Comparison of ENCODE assay signal across 28 cellular contexts in the genomic region with DNA sequence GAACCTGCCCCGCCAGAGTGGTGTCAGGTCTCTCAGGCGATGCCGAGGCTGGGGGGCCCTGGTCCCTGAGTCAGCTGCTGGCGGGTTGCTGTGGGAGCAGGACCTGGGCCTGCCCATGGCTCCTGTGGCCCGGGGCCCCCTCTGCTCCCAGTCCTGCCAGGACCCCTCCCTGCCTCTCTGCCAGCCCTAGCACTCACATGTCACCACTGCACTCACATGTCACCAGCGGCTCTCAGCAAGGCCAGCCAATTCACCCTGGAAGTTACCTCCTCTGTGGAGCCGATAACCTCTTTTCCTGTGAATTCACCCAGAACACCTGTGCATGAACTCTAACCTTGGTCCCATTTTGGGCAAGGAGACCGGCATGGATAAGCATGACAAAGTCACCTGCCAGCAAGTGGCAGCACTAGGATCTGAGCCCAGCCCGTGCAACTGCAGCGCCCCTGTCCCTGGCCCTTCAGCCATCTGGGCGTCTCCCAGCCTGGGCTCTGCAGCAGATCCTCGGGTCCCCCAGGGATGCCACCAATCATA.
DNase-seq lines count a peak whose midpoint lies in the region; ATAC-seq, FAIRE-seq and TF ChIP-seq lines count a peak whose summit lies in the region.
"Had no signal": no experiment of that assay in that cellular context is flagged by ENCODE, and none has a peak within 500 bp of the region (broad histone marks: within the 10 kb centered on the region; RNA-seq: fewer than 3 reads in every experiment).

No MANE protein-coding gene starts in this region.

- no peaks in the 10 kb centered on the region for H3K9me3 ChIP-seq in WERI-Rb-1 (ENCODE audit: severe bottlenecking)
- no peaks in the 10 kb centered on the region for H3K9me3 ChIP-seq in right lobe of liver
- no peaks in the 10 kb centered on the region for H3K9me3 ChIP-seq in small intestine (ENCODE audit: control insufficient read depth, low read depth)
- H3K9me3 ChIP-seq in stomach, result no peaks in the 10 kb centered on the region
- H3K9me3 ChIP-seq: ovary, uterus had no signal

- H3K4me1 ChIP-seq in right lobe of liver, result no peaks in the 10 kb centered on the region
- no peaks in the 10 kb centered on the region for H3K4me1 ChIP-seq in small intestine (ENCODE audit: control insufficient read depth in 2 of 2, insufficient read depth in 1 of 2, low read depth in 1 of 2, low read length in 1 of 2)
- no peaks in the 10 kb centered on the region for H3K4me1 ChIP-seq in stomach
- H3K4me1 ChIP-seq: foreskin keratinocyte, uterus had no signal

- DNase-seq in cardiac septum (ENCODE audit: low spot score) (peak; percentile 55), left cardiac atrium (no peak), WERI-Rb-1 (peak; percentile 50), right lobe of liver (peak in 1 of 3 donors; percentile 55), small intestine (no peak), stomach (no peak)
- no peak for DNase-seq in stimulated activated CD4-positive, alpha-beta T cell treated with anti-CD3 and anti-CD28 coated beads, Interleukin-1b, Interleukin-23, amount 100 ng/mL, for 48 hours
- DNase-seq: activated CD4-positive, alpha-beta T cell treated with anti-CD3 and anti-CD28 coated beads for 4 hours; activated naive CD4-positive, alpha-beta T cell treated with anti-CD3 and anti-CD28 coated beads, Interleukin-2, amount 50 U/mL, for 16 hours; activated T-cell treated with anti-CD3 and anti-CD28 coated beads, Interleukin-2, amount 50 U/mL, for 48 hours; Calu3; effector CD4-positive, alpha-beta T cell; EL; erythroblast; foreskin keratinocyte; hippocampal formation; mammary epithelial cell; NCI-H1417 treated with DMSO at 0.1 percent for 48 hours; NCI-H774; OCI-M1; SHP77; T-helper 1 cell; uterus had no signal

- intact Hi-C loops in cardiac septum (cut with DNase I), result no loop called here
- intact Hi-C loops in left cardiac atrium (cut with DNase I), result no loop called here
- intact Hi-C loops in right lobe of liver (cut with DNase I), result no loop called here
- intact Hi-C loops in stomach (cut with DNase I; ENCODE audit: low total_unique reads), result no loop called here

- TF ChIP-seq POLR2A in right lobe of liver (IDR thresholded peaks at IDR 0.05) (no peak), stomach (IDR thresholded peaks at IDR 0.05) (no peak)

- ATAC-seq in left cardiac atrium (no peak), right lobe of liver (peak; percentile 25 to 59 (median 32)), HG03108 (IDR thresholded peaks at IDR 0.05; ENCODE audit: unreplicated experiment) (no peak)
- ATAC-seq: foreskin keratinocyte, right cardiac atrium had no signal

- FAIRE-seq in small intestine (lab: Jason Lieb, UNC), result no peak
- FAIRE-seq: islet of Langerhans had no signal

- H3K27ac ChIP-seq in WERI-Rb-1 (no peak overlapping the region), right lobe of liver (no peak overlapping the region), small intestine (ENCODE audit: low read depth in 1 of 2, low read length in 1 of 2) (no peak overlapping the region), stomach (no peak overlapping the region)
- H3K27ac ChIP-seq: C4-2B, foreskin keratinocyte, ovary, uterus had no signal

- H3K36me3 ChIP-seq in WERI-Rb-1 (no peaks in the 10 kb centered on the region), right lobe of liver (no peaks in the 10 kb centered on the region), small intestine (ENCODE audit: control insufficient read depth in 2 of 2, insufficient read depth in 2 of 2, low read length in 2 of 2) (peaks cover 1 to 2% of the 10 kb centered on the region in 2 donors), stomach (peaks cover 0 to 8% (median 5%) of the 10 kb centered on the region in 4 donors)
- H3K36me3 ChIP-seq: ovary, uterus had no signal

- TF ChIP-seq EP300 in stomach (IDR thresholded peaks at IDR 0.05), result no peak

- H3K27me3 ChIP-seq in WERI-Rb-1 (ENCODE audit: insufficient read depth, low read depth, severe bottlenecking), result no peaks in the 10 kb centered on the region
- H3K27me3 ChIP-seq in right lobe of liver, result no peaks in the 10 kb centered on the region
- H3K27me3 ChIP-seq in small intestine (ENCODE audit: control insufficient read depth in 2 of 2, insufficient read depth in 2 of 2, low read length in 2 of 2), result no peaks in the 10 kb centered on the region
- H3K27me3 ChIP-seq in stomach, result no peaks in the 10 kb centered on the region
- H3K27me3 ChIP-seq: foreskin keratinocyte, ovary, uterus had no signal

- TF ChIP-seq CTCF in WERI-Rb-1 (IDR thresholded peaks at IDR 0.05; ENCODE audit: low read depth, low read length) (peak; percentile 37; the same call in 1 of the 2 replicates), right lobe of liver (IDR thresholded peaks at IDR 0.05) (no peak), stomach (IDR thresholded peaks at IDR 0.05) (no peak)

- H3K4me3 ChIP-seq in WERI-Rb-1 (ENCODE audit: low read depth, low read length), result no peak overlapping the region
- no peak overlapping the region for H3K4me3 ChIP-seq in right lobe of liver
- no peak overlapping the region for H3K4me3 ChIP-seq in small intestine (ENCODE audit: low read depth in 1 of 2, low read length in 2 of 2)
- no peak overlapping the region for H3K4me3 ChIP-seq in stomach
- H3K4me3 ChIP-seq: ovary, uterus had no signal

- 30% methylated on average over 4 of the region's 12 CpGs for WGBS in right lobe of liver (ENCODE audit: insufficient coverage, low coverage, low lambda C conversion rate, missing lambda C conversion rate)
- WGBS in small intestine, 3 donors, result 61 to 73% (median 73%) methylated on average over 12 of the region's 12 CpGs
- 52 to 73% (median 62%) methylated on average over 12 of the region's 12 CpGs for WGBS in stomach, 5 donors

Comparison
In these comparisons a context has a peak if more than half of its experiments do, and no peak if none do; other contexts are left out.
1. DNase-seq: peak in cardiac septum (single experiment) and WERI-Rb-1 (single experiment); none in left cardiac atrium (single experiment), small intestine (single experiment), stimulated activated CD4-positive, alpha-beta T cell treated with anti-CD3 and anti-CD28 coated beads, Interleukin-1b, Interleukin-23, amount 100 ng/mL, for 48 hours (single experiment) and stomach (single experiment).
2. ATAC-seq: peak in right lobe of liver (4 of 4); none in left cardiac atrium (0 of 2) and HG03108 (single experiment).